In the genomic region with DNA sequence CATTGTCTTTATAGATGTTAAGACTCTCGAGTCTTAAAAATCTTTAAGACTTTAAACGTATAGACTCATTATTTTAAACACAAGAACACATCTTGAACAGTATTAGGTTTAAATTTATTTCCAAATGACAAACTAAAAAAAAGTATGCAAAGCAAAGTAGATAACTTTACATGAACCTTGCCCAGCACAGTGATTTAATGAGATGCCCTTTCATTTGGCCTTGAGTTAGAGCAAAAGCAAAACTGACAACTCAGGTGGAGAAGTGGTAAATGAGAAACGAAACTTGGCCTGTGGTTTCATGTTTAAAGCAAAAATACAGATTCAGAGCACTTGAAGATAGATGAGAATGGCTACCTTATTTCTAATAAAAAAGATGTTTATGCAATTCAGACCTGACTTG, we compare ENCODE assay signal across 9 cellular contexts. TPM values are rescaled to one million over a fixed set of nuclear protein-coding genes. Genes with fewer than 3 reads are reported as not detected.
DNase-seq lines count a peak whose midpoint lies in the region; ATAC-seq lines count a peak whose summit lies in the region.
"Had no signal": no experiment of that assay in that cellular context is flagged by ENCODE, and none has a peak within 500 bp of the region (broad histone marks: within the 10 kb centered on the region; RNA-seq: fewer than 3 reads in every experiment).

No MANE protein-coding gene starts in this region.

- H3K4me3 Mint-ChIP-seq in activated CD4-positive, alpha-beta memory T cell treated with anti-CD3 and anti-CD28 coated beads, Interleukin-2, amount 10 ng/mL, durations not matched to agents 7 days and 5 days: peak overlapping the region; percentile 23

- peaks cover 3% of the 10 kb centered on the region for H3K9me3 Mint-ChIP-seq in activated CD4-positive, alpha-beta memory T cell treated with anti-CD3 and anti-CD28 coated beads, Interleukin-2, amount 10 ng/mL, durations not matched to agents 7 days and 5 days

- no peak overlapping the region for H3K27ac ChIP-seq in SJCRH30

- peaks cover 40% of the 10 kb centered on the region for H3K36me3 Mint-ChIP-seq in activated CD4-positive, alpha-beta memory T cell treated with anti-CD3 and anti-CD28 coated beads, Interleukin-2, amount 10 ng/mL, durations not matched to agents 7 days and 5 days (ENCODE audit: low read depth)

- H3K4me1 ChIP-seq in SJCRH30: peaks cover 4% of the 10 kb centered on the region; the same call in 1 of the 2 replicates

- H3K36me3 ChIP-seq in SJCRH30: no peaks in the 10 kb centered on the region

- no peak overlapping the region for H3K4me3 ChIP-seq in SJCRH30

- peaks cover 71% of the 10 kb centered on the region for H3K4me1 Mint-ChIP-seq in activated CD4-positive, alpha-beta memory T cell treated with anti-CD3 and anti-CD28 coated beads, Interleukin-2, amount 10 ng/mL, durations not matched to agents 7 days and 5 days

- H3K27ac Mint-ChIP-seq in activated CD4-positive, alpha-beta memory T cell treated with anti-CD3 and anti-CD28 coated beads, Interleukin-2, amount 10 ng/mL, durations not matched to agents 7 days and 5 days: peak overlapping the region; percentile 80

- POLR2A ChIA-PET in activated CD4-positive, alpha-beta memory T cell treated with anti-CD3 and anti-CD28 coated beads, Interleukin-2, amount 10 ng/mL, durations not matched to agents 7 days and 5 days (lab: Charles Lee): interaction anchor here (1.0 to 13.1 kb wide), 6 partner anchors 8 to 32 kb away, joined by 3 to 931 read pairs (median 13); partner anchors contain the start of genes CLDND1 and GPR15

- CTCF ChIA-PET in activated CD4-positive, alpha-beta memory T cell treated with anti-CD3 and anti-CD28 coated beads, Interleukin-2, amount 10 ng/mL, durations not matched to agents 7 days and 5 days (lab: Charles Lee): interaction anchor here (1.0 to 1.9 kb wide), 3 partner anchors 11 to 17 kb away, joined by 3 to 6 read pairs (median 4); no protein-coding TSS in a partner anchor

- no peak for DNase-seq in activated CD4-positive, alpha-beta memory T cell treated with anti-CD3 and anti-CD28 coated beads, Interleukin-2, amount 10 ng/mL, durations not matched to agents 7 days and 5 days
- DNase-seq in stimulated activated CD4-positive, alpha-beta T cell treated with anti-CD3 and anti-CD28 coated beads, Interleukin-15, amount 100 ng/mL, for 24 hours: no peak
- DNase-seq in NCI-H1092 treated with DMSO at 0.1 percent for 48 hours (lab: John Stamatoyannopoulos, UW) (no peak), SJCRH30 (no peak), NCI-H2227 treated with DMSO at 0.1 percent for 48 hours (lab: John Stamatoyannopoulos, UW) (no peak)
- DNase-seq: amniotic stem cell had no signal

- H3K9me3 ChIP-seq in SJCRH30 (replicated peaks): no peaks in the 10 kb centered on the region

- H3K27me3 ChIP-seq in SJCRH30: no peaks in the 10 kb centered on the region; the same call in 1 of the 2 replicates

- ATAC-seq in GM18498 (IDR thresholded peaks at IDR 0.05; ENCODE audit: unreplicated experiment): peak; percentile 48
- peak; percentile 51 for ATAC-seq in GM19467 (IDR thresholded peaks at IDR 0.05; ENCODE audit: unreplicated experiment)
- ATAC-seq in HG03108 (IDR thresholded peaks at IDR 0.05; ENCODE audit: unreplicated experiment): peak; percentile 39

- H3K27me3 Mint-ChIP-seq in activated CD4-positive, alpha-beta memory T cell treated with anti-CD3 and anti-CD28 coated beads, Interleukin-2, amount 10 ng/mL, durations not matched to agents 7 days and 5 days: no peaks in the 10 kb centered on the region

RNA-seq across cellular contexts. Expression of gene GPR15, which starts 8.6 kb away (rescaled TPM):
- 100 to 1,000 TPM; 111 TPM for total RNA-seq in activated CD4-positive, alpha-beta memory T cell treated with anti-CD3 and anti-CD28 coated beads, Interleukin-2, amount 10 ng/mL, durations not matched to agents 7 days and 5 days
- total RNA-seq in SJCRH30 (2014; rRNA removed; shearing (Covaris generic)): not detected in 2 replicates

RNA-seq across cellular contexts. Expression of gene CLDND1, which starts 17.6 kb away (rescaled TPM):
- total RNA-seq in activated CD4-positive, alpha-beta memory T cell treated with anti-CD3 and anti-CD28 coated beads, Interleukin-2, amount 10 ng/mL, durations not matched to agents 7 days and 5 days: 100 to 1,000 TPM; 673 to 683 TPM
- 132 and 147 TPM in 2 replicates for total RNA-seq in SJCRH30 (2014; rRNA removed; shearing (Covaris generic))

RNA-seq across cellular contexts. Expression of gene OR5K2, which starts 42.9 kb away (rescaled TPM):
- not detected for total RNA-seq in activated CD4-positive, alpha-beta memory T cell treated with anti-CD3 and anti-CD28 coated beads, Interleukin-2, amount 10 ng/mL, durations not matched to agents 7 days and 5 days
- total RNA-seq in SJCRH30 (2014; rRNA removed; shearing (Covaris generic)): 0.12 TPM in 1 of 2 replicates, not detected in the other

RNA-seq across cellular contexts. Expression of gene CPOX, which starts 53.1 kb away (rescaled TPM):
- 10 to 100 TPM; 75.9 to 78.0 TPM for total RNA-seq in activated CD4-positive, alpha-beta memory T cell treated with anti-CD3 and anti-CD28 coated beads, Interleukin-2, amount 10 ng/mL, durations not matched to agents 7 days and 5 days
- 25.3 and 28.3 TPM in 2 replicates for total RNA-seq in SJCRH30 (2014; rRNA removed; shearing (Covaris generic))

Comparison
In these comparisons a context has a peak if more than half of its experiments do, and no peak if none do; other contexts are left out.
1. RNA of gene GPR15, which starts 8.6 kb away (total RNA-seq): 111 TPM in activated CD4-positive, alpha-beta memory T cell treated with anti-CD3 and anti-CD28 coated beads, Interleukin-2, amount 10 ng/mL, durations not matched to agents 7 days and 5 days; not detected in SJCRH30; every median in the first group is over 100 times any median in the second.
2. Peak in every context shown above with its lines, with median percentiles within 50 percentile points of each other: ATAC-seq.